Comparison of ENCODE assay signal across 19 cellular contexts in genomic region chr9:100211471-100211870, GRCh38.
DNase-seq lines count a peak whose midpoint lies in the region; ATAC-seq and FAIRE-seq lines count a peak whose summit lies in the region.
"Had no signal": no experiment of that assay in that cellular context is flagged by ENCODE, and none has a peak within 500 bp of the region (broad histone marks: within the 10 kb centered on the region; RNA-seq: fewer than 3 reads in every experiment).

No MANE protein-coding gene starts in this region.

- H3K27ac ChIP-seq in Karpas-422 (ENCODE audit: low read length): no peak overlapping the region
- H3K27ac ChIP-seq: C4-2B, HL-60 had no signal

- no peaks in the 10 kb centered on the region for H3K9me3 ChIP-seq in Karpas-422 (ENCODE audit: low read length)
- H3K9me3 ChIP-seq: BE2C had no signal

- no peak for FAIRE-seq in HTR-8/SVneo (lab: Jason Lieb, UNC)
- FAIRE-seq: A204.1, D721Med, GM19239 had no signal

- no peak overlapping the region for H3K4me3 ChIP-seq in Karpas-422 (ENCODE audit: low read length)

- peak; percentile 32 for DNase-seq in Karpas-422
- peak; percentile 27 for DNase-seq in inferior parietal cortex (ENCODE audit: extremely low spot score)
- peak; percentile 36 for DNase-seq in pons (ENCODE audit: low spot score)
- no peak for DNase-seq in NCI-H510A (lab: John Stamatoyannopoulos, UW)
- DNase-seq in HTR-8/SVneo (ENCODE audit: insufficient read length, low spot score): no peak
- no peak for DNase-seq in SIG-M5 (lab: John Stamatoyannopoulos, UW)
- DNase-seq: BE2C; CD4-positive, alpha-beta memory T cell; DND-41; GF-D8; GOT3; HCEC 1CT; HFFc6 had no signal

- no peaks in the 10 kb centered on the region for H3K27me3 ChIP-seq in Karpas-422 (ENCODE audit: low read length)
- H3K27me3 ChIP-seq: BE2C had no signal

- H4K20me1 ChIP-seq in Karpas-422 (ENCODE audit: insufficient read depth, low read depth, low read length): no peaks in the 10 kb centered on the region

- H3K9me2 ChIP-seq in Karpas-422 (replicated peaks; ENCODE audit: insufficient read depth, low read length): no peaks in the 10 kb centered on the region

- H3K36me3 ChIP-seq in Karpas-422 (ENCODE audit: insufficient read depth, low read length): no peaks in the 10 kb centered on the region
- H3K36me3 ChIP-seq: BE2C had no signal

- H3K79me2 ChIP-seq in Karpas-422 (ENCODE audit: low read length): no peaks in the 10 kb centered on the region; the same call in 1 of the 2 replicates

- H3K4me1 ChIP-seq in Karpas-422 (ENCODE audit: low read length): peaks cover 7% of the 10 kb centered on the region

- H2AFZ ChIP-seq in Karpas-422 (ENCODE audit: low read length): no peak overlapping the region

- no peak overlapping the region for H3K9ac ChIP-seq in Karpas-422 (ENCODE audit: low read length)

- ATAC-seq in HG03039 (IDR thresholded peaks at IDR 0.05; ENCODE audit: unreplicated experiment): no peak

- H3K4me2 ChIP-seq in Karpas-422 (ENCODE audit: low read depth, low read length, poor library complexity, severe bottlenecking): no peak overlapping the region

Comparison
In these comparisons a context has a peak if more than half of its experiments do, and no peak if none do; other contexts are left out.
1. DNase-seq: peak in Karpas-422 (single experiment), inferior parietal cortex (single experiment) and pons (single experiment); none in NCI-H510A (single experiment), HTR-8/SVneo (single experiment) and SIG-M5 (single experiment).